In the genomic region with DNA sequence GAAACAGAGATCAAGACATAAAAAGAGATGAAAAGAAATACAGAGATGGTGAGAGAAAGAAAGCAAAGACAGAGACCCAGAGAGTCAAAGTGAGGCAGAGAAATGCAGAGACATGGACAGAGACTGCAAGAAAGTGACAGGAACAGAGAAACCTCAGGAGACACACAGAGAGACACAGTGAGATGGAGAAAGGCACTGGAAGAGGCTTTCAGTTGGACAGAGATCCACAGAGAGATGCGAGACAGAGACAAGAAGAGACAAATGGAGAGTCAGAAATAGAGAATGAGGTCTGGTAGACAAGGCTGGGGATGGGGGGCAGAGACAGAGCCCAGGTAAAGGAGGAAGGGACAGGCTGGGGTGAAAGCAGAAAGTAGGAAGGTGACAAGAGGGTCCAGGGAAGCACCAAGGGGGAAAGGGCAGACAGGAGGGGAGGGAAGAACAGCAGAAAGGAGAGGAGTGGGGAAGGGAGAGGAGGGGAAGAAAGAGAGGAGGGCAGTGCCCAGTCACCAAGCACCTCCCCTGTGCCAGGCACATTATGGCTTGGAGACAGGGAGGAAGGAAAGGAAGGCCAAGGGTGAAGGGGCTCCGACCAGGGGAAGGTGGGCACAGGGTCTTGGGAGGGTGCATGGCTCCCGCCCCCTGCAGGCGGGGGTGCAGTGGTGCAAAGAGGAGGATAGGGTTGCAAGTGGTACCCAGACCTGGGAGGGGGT, we compare ENCODE assay signal across 12 cellular contexts. TPM values are rescaled to one million over a fixed set of nuclear protein-coding genes. Genes with fewer than 3 reads are reported as not detected.
DNase-seq lines count a peak whose midpoint lies in the region; ATAC-seq, FAIRE-seq and TF ChIP-seq lines count a peak whose summit lies in the region.
"Had no signal": no experiment of that assay in that cellular context is flagged by ENCODE, and none has a peak within 500 bp of the region (broad histone marks: within the 10 kb centered on the region; RNA-seq: fewer than 3 reads in every experiment).

No MANE protein-coding gene starts in this region.

- no peaks in the 10 kb centered on the region for H3K9me3 Mint-ChIP-seq in nephron progenitor cell
- H3K9me3 Mint-ChIP-seq in CD8-positive, alpha-beta memory T cell: no peaks in the 10 kb centered on the region
- H3K9me3 Mint-ChIP-seq: activated T-helper 2 cell treated with anti-CD3 and anti-CD28 coated beads, Interferon-gamma antibody, Interleukin-2, Interleukin-4, amounts not matched to agents 10 μg/mL and 5 μg/mL and 100 μg/mL, durations not matched to agents 14 hours and 24 hours and 36 hours had no signal

- TF ChIP-seq CTCF in GM12878 (IDR thresholded peaks at IDR 0.05 in 2 of 3, conservative IDR thresholded peaks at IDR 0.05 in 1 of 3; ENCODE audit: control insufficient read depth in 2 of 3, extremely low read depth in 1 of 3, insufficient read depth in 1 of 3, low read depth in 3 of 3, low read length in 3 of 3) (peak; percentile 33 to 59 (median 39); a peak in 5 of 6 replicates), nephron progenitor cell (IDR thresholded peaks at IDR 0.05) (peak; percentile 46)

- no peak overlapping the region for H3K27ac ChIP-seq in GM12878 (ENCODE audit: control insufficient read depth, insufficient read depth)
- no peak overlapping the region for H3K27ac ChIP-seq in CD8-positive, alpha-beta memory T cell (ENCODE audit: low read depth, low read length)

- CTCF ChIA-PET in GM12878 (lab: Yijun Ruan, JAX): no interaction called here
- CTCF ChIA-PET in CD8-positive, alpha-beta memory T cell (lab: Charles Lee): no interaction called here

- POLR2A ChIA-PET in GM12878 (lab: Charles Lee): no interaction called here
- POLR2A ChIA-PET in CD8-positive, alpha-beta memory T cell (lab: Charles Lee): no interaction called here

- WGBS in GM12878 (ENCODE audit: insufficient coverage, insufficient replicate concordance, low lambda C conversion rate, missing lambda C conversion rate): 0% methylated on average over 4 of the region's 4 CpGs

- intact Hi-C loops in GM12878 (cut with micrococcal nuclease; ENCODE audit: unreplicated experiment): no loop called here

- SMC1A ChIA-PET in GM12878 (lab: Charles Lee; ENCODE audit: uncharacterized antibody, unreplicated experiment): no interaction called here

- BruUV-seq in GM12878 (replicated peaks; lab: Mats Ljungman, UMichigan): no TSS peak

- RAD21 ChIA-PET in GM12878 (lab: Charles Lee; ENCODE audit: unreplicated experiment): no interaction called here

- TF ChIP-seq RAD21 in GM12878 (IDR thresholded peaks at IDR 0.05; ENCODE audit: insufficient read depth, low read depth, low read length): no peak

- peak; percentile 23 for FAIRE-seq in HTR-8/SVneo (lab: Jason Lieb, UNC)
- no peak for FAIRE-seq in GM12878 (lab: Jason Lieb, UNC)

- peaks cover 47% of the 10 kb centered on the region for H3K27me3 Mint-ChIP-seq in nephron progenitor cell (ENCODE audit: low read depth, poor library complexity)
- peaks cover 10 to 17% of the 10 kb centered on the region in 2 donors for H3K27me3 Mint-ChIP-seq in CD8-positive, alpha-beta memory T cell

- H4K20me1 ChIP-seq in GM12878 (ENCODE audit: control insufficient read depth, insufficient read depth): no peaks in the 10 kb centered on the region; the same call in 1 of the 2 replicates

- H3K36me3 ChIP-seq in GM12878 (ENCODE audit: control insufficient read depth in 2 of 2, insufficient read depth in 2 of 2, low read length in 1 of 2): no peaks in the 10 kb centered on the region
- no peaks in the 10 kb centered on the region for H3K36me3 ChIP-seq in CD8-positive, alpha-beta memory T cell (ENCODE audit: insufficient read depth, low read length)

- no peaks in the 10 kb centered on the region for H3K4me1 ChIP-seq in GM12878 (ENCODE audit: control insufficient read depth, insufficient read depth, low read length)
- peaks cover 14% of the 10 kb centered on the region for H3K4me1 ChIP-seq in CD8-positive, alpha-beta memory T cell (ENCODE audit: insufficient read depth, low read length)

- H3K9ac ChIP-seq in GM12878 (ENCODE audit: control insufficient read depth, insufficient read depth, low read length): no peak overlapping the region

- in situ Hi-C loops in GM12878 (cut with MboI): no loop called here

- H3K4me3 ChIP-seq in GM12878: no peak overlapping the region
- H3K4me3 ChIP-seq in CD8-positive, alpha-beta memory T cell (ENCODE audit: low read length): no peak overlapping the region
- H3K4me3 ChIP-seq: mucosa of descending colon had no signal

- no peak overlapping the region for H3K4me3 Mint-ChIP-seq in nephron progenitor cell
- H3K4me3 Mint-ChIP-seq in CD8-positive, alpha-beta memory T cell: no peak overlapping the region

- TF ChIP-seq EP300 in GM12878 (IDR thresholded peaks at IDR 0.05; ENCODE audit: borderline replicate concordance in 1 of 2, control insufficient read depth in 1 of 2, low read depth in 2 of 2, low read length in 2 of 2): no peak

- H2AFZ ChIP-seq in GM12878 (ENCODE audit: control insufficient read depth, low read depth, low read length): no peak overlapping the region

- H3K27ac Mint-ChIP-seq in nephron progenitor cell: no peak overlapping the region
- H3K27ac Mint-ChIP-seq in CD8-positive, alpha-beta memory T cell: no peak overlapping the region
- H3K27ac Mint-ChIP-seq: activated T-helper 2 cell treated with anti-CD3 and anti-CD28 coated beads, Interferon-gamma antibody, Interleukin-2, Interleukin-4, amounts not matched to agents 10 μg/mL and 5 μg/mL and 100 μg/mL, durations not matched to agents 14 hours and 24 hours and 36 hours had no signal

- peaks cover 9 to 32% of the 10 kb centered on the region in 2 experiments for H3K27me3 ChIP-seq in GM12878 (replicated peaks in 1 of 2; ENCODE audit: control insufficient read depth in 2 of 2, insufficient read depth in 2 of 2, low read length in 1 of 2)
- peaks cover 18% of the 10 kb centered on the region for H3K27me3 ChIP-seq in CD8-positive, alpha-beta memory T cell (ENCODE audit: insufficient read depth, low read length, poor library complexity, severe bottlenecking)

- DNase-seq in NCI-H510A treated with DMSO at 0.1 percent for 48 hours (lab: John Stamatoyannopoulos, UW) (peak; percentile 3), NCI-H510A (lab: John Stamatoyannopoulos, UW) (no peak), HTR-8/SVneo (ENCODE audit: insufficient read length, low spot score) (no peak), GM12878 (ENCODE audit: low read depth, low spot score) (no peak), nephron progenitor cell (peak; percentile 53), pons (ENCODE audit: low spot score) (no peak)
- DNase-seq in CD8-positive, alpha-beta memory T cell: no peak
- no peak for DNase-seq in activated CD4-positive, CD25-positive, alpha-beta regulatory T cell treated with anti-CD3 and anti-CD28 coated beads, Interleukin-2, amount 50 U/mL, for 72 hours
- DNase-seq: AML-193, mucosa of descending colon, trophoblast cell had no signal

- no peaks in the 10 kb centered on the region for H3K9me3 ChIP-seq in GM12878 (replicated peaks; ENCODE audit: control insufficient read depth, insufficient read depth, low read length)
- no peaks in the 10 kb centered on the region for H3K9me3 ChIP-seq in CD8-positive, alpha-beta memory T cell (ENCODE audit: low read length)
- H3K9me3 ChIP-seq: mucosa of descending colon had no signal

- ATAC-seq in GM12878: peak; percentile 55
- ATAC-seq: mucosa of descending colon had no signal

- H3K4me2 ChIP-seq in GM12878 (ENCODE audit: control insufficient read depth, insufficient read depth): no peak overlapping the region

- no peaks in the 10 kb centered on the region for H3K79me2 ChIP-seq in GM12878 (ENCODE audit: control insufficient read depth, insufficient read depth, low read length)

- H3K4me1 Mint-ChIP-seq in nephron progenitor cell: peaks cover 26% of the 10 kb centered on the region
- peaks cover 23 to 32% (median 28%) of the 10 kb centered on the region in 3 donors for H3K4me1 Mint-ChIP-seq in CD8-positive, alpha-beta memory T cell

- no peak for TF ChIP-seq POLR2A in GM12878 (IDR thresholded peaks at IDR 0.05; ENCODE audit: low read depth, low read length)

- H3K36me3 Mint-ChIP-seq in nephron progenitor cell (ENCODE audit: low read depth): no peaks in the 10 kb centered on the region
- no peaks in the 10 kb centered on the region for H3K36me3 Mint-ChIP-seq in CD8-positive, alpha-beta memory T cell

RNA-seq across cellular contexts. Expression of a gene that starts 38.5 kb away (rescaled TPM):
- total RNA-seq in GM12878 (2013; cell fraction: nucleolus; rRNA removed): 18.7 and 18.8 TPM in 2 replicates
- total RNA-seq in GM12878 (2014; rRNA removed): 17.6 and 22.1 TPM in 2 replicates
- 9.5 and 9.6 TPM in 2 replicates for total RNA-seq in GM12878 (2014; rRNA removed; fragmentation: Illumina TruSeq; extraction: Trizol)
- 15.3 and 18.2 TPM in 2 replicates for total RNA-seq in GM12878 (2021)
- polyA plus RNA-seq in GM12878 (2011; ENCODE audit: low read depth): 10.7 TPM
- 10.1 and 20.0 TPM in 2 replicates for polyA plus RNA-seq in GM12878 (2011; rRNA removed)
- polyA plus RNA-seq in GM12878 (2011; cell fraction: cytosol; rRNA removed): 31.5 and 40.2 TPM in 2 replicates
- polyA plus RNA-seq in GM12878 (2011; cell fraction: nucleus; rRNA removed): 23.7 and 26.9 TPM in 2 replicates
- 21.1 and 21.2 TPM in 2 replicates for polyA plus RNA-seq in GM12878 (2012)
- 5.1 and 12.5 TPM in 2 replicates for polyA plus RNA-seq in GM12878 (2014; fragmentation: Illumina TruSeq; extraction: Trizol)
- 1 to 10 TPM; 2.5 to 3.1 TPM for polyA plus RNA-seq in GM12878 (2014; fragmentation: Nextera tagmentation; extraction: Ambion mirVana)
- polyA plus RNA-seq in GM12878 (2014; rRNA removed): 24.0 and 28.6 TPM in 2 replicates
- polyA plus RNA-seq in GM12878 (2016; fragmentation: Nextera tagmentation; extraction: Ambion mirVana): 10 to 100 TPM; 22.0 to 24.7 TPM
- 13.1 and 26.9 TPM in 2 replicates for polyA minus RNA-seq in GM12878 (2011; rRNA and poly(A)+ RNA removed)
- polyA minus RNA-seq in GM12878 (2011; cell fraction: cytosol; rRNA and poly(A)+ RNA removed): 6.9 and 8.0 TPM in 2 replicates
- polyA minus RNA-seq in GM12878 (2011; cell fraction: nucleus; rRNA and poly(A)+ RNA removed): 8.7 and 9.5 TPM in 2 replicates
- total RNA-seq in CD8-positive, alpha-beta memory T cell: 10 to 100 TPM; 30.0 to 32.7 TPM
- polyA plus RNA-seq in CD8-positive, alpha-beta memory T cell: 163 TPM

RNA-seq across cellular contexts. Expression of a gene that starts 41.2 kb away (rescaled TPM):
- 33.6 and 41.2 TPM in 2 replicates for total RNA-seq in GM12878 (2013; cell fraction: nucleolus; rRNA removed)
- 8.3 and 9.6 TPM in 2 replicates for total RNA-seq in GM12878 (2014; rRNA removed)
- total RNA-seq in GM12878 (2014; rRNA removed; fragmentation: Illumina TruSeq; extraction: Trizol): 5.3 and 5.4 TPM in 2 replicates
- total RNA-seq in GM12878 (2021): 14.7 and 18.3 TPM in 2 replicates
- 4.1 TPM for polyA plus RNA-seq in GM12878 (2011; ENCODE audit: low read depth)
- 2.1 and 4.2 TPM in 2 replicates for polyA plus RNA-seq in GM12878 (2011; rRNA removed)
- polyA plus RNA-seq in GM12878 (2011; cell fraction: cytosol; rRNA removed): 4.2 and 4.4 TPM in 2 replicates
- polyA plus RNA-seq in GM12878 (2011; cell fraction: nucleus; rRNA removed): 6.0 and 7.3 TPM in 2 replicates
- polyA plus RNA-seq in GM12878 (2012): 7.0 and 7.6 TPM in 2 replicates
- polyA plus RNA-seq in GM12878 (2014; fragmentation: Illumina TruSeq; extraction: Trizol): 2.4 and 4.2 TPM in 2 replicates
- polyA plus RNA-seq in GM12878 (2014; fragmentation: Nextera tagmentation; extraction: Ambion mirVana): 1 to 10 TPM; 1.8 to 2.0 TPM
- polyA plus RNA-seq in GM12878 (2014; rRNA removed): 5.6 and 7.2 TPM in 2 replicates
- polyA plus RNA-seq in GM12878 (2016; fragmentation: Nextera tagmentation; extraction: Ambion mirVana): 10 to 100 TPM; 12.8 to 13.3 TPM
- 10.8 and 14.2 TPM in 2 replicates for polyA minus RNA-seq in GM12878 (2011; rRNA and poly(A)+ RNA removed)
- polyA minus RNA-seq in GM12878 (2011; cell fraction: cytosol; rRNA and poly(A)+ RNA removed): 4.4 and 5.5 TPM in 2 replicates
- polyA minus RNA-seq in GM12878 (2011; cell fraction: nucleus; rRNA and poly(A)+ RNA removed): 5.4 and 10.8 TPM in 2 replicates
- total RNA-seq in CD8-positive, alpha-beta memory T cell: 10 to 100 TPM; 18.4 to 20.5 TPM
- polyA plus RNA-seq in CD8-positive, alpha-beta memory T cell: 9.0 TPM

RNA-seq across cellular contexts. Expression of a gene that starts 46.7 kb away (rescaled TPM):
- total RNA-seq in GM12878 (2013; cell fraction: nucleolus; rRNA removed): 58.4 and 67.0 TPM in 2 replicates
- total RNA-seq in GM12878 (2014; rRNA removed) (14.1 and 15.1 TPM in 2 replicates), GM12878 (2014; rRNA removed; fragmentation: Illumina TruSeq; extraction: Trizol) (13.8 and 22.0 TPM in 2 replicates), GM12878 (2021) (46.2 and 48.3 TPM in 2 replicates)
- 22.6 TPM for polyA plus RNA-seq in GM12878 (2011; ENCODE audit: low read depth)
- polyA plus RNA-seq in GM12878 (2011; rRNA removed) (28.9 and 37.6 TPM in 2 replicates), GM12878 (2014; fragmentation: Illumina TruSeq; extraction: Trizol) (36.1 and 62.4 TPM in 2 replicates), GM12878 (2014; fragmentation: Nextera tagmentation; extraction: Ambion mirVana) (1 to 10 TPM; 4.4 to 6.4 TPM), GM12878 (2014; rRNA removed) (39.0 and 42.2 TPM in 2 replicates), GM12878 (2016; fragmentation: Nextera tagmentation; extraction: Ambion mirVana) (10 to 100 TPM; 38.3 to 47.7 TPM)
- 40.4 and 50.7 TPM in 2 replicates for polyA plus RNA-seq in GM12878 (2011; cell fraction: cytosol; rRNA removed)
- 116 and 132 TPM in 2 replicates for polyA plus RNA-seq in GM12878 (2011; cell fraction: nucleus; rRNA removed)
- polyA plus RNA-seq in GM12878 (2012): 45.6 and 50.4 TPM in 2 replicates
- 20.4 and 27.0 TPM in 2 replicates for polyA minus RNA-seq in GM12878 (2011; rRNA and poly(A)+ RNA removed)
- 20.2 and 22.9 TPM in 2 replicates for polyA minus RNA-seq in GM12878 (2011; cell fraction: cytosol; rRNA and poly(A)+ RNA removed)
- 20.2 and 33.8 TPM in 2 replicates for polyA minus RNA-seq in GM12878 (2011; cell fraction: nucleus; rRNA and poly(A)+ RNA removed)
- 10 to 100 TPM; 46.7 to 47.9 TPM for total RNA-seq in CD8-positive, alpha-beta memory T cell
- polyA plus RNA-seq in CD8-positive, alpha-beta memory T cell: 8.5 TPM

Comparison
In these comparisons a context has a peak if more than half of its experiments do, and no peak if none do; other contexts are left out.
1. DNase-seq: peak in NCI-H510A treated with DMSO at 0.1 percent for 48 hours (single experiment) and nephron progenitor cell (single experiment); none in NCI-H510A (single experiment), HTR-8/SVneo (single experiment), GM12878 (single experiment), CD8-positive, alpha-beta memory T cell (0 of 5), pons (single experiment) and activated CD4-positive, CD25-positive, alpha-beta regulatory T cell treated with anti-CD3 and anti-CD28 coated beads, Interleukin-2, amount 50 U/mL, for 72 hours (single experiment).